8 cellular contexts compared by ENCODE assay signal in genomic region chrX:74925210-74926088, GRCh38. TPM values are rescaled to one million over a fixed set of nuclear protein-coding genes. Genes with fewer than 3 reads are reported as not detected.
DNase-seq lines count a peak whose midpoint lies in the region; ATAC-seq, FAIRE-seq and TF ChIP-seq lines count a peak whose summit lies in the region.
"Had no signal": no experiment of that assay in that cellular context is flagged by ENCODE, and none has a peak within 500 bp of the region (broad histone marks: within the 10 kb centered on the region; RNA-seq: fewer than 3 reads in every experiment).

NEXMIF (minus strand) TSS chrX:74925452.

- DNase-seq in GM12892 (ENCODE audit: insufficient read length) (peak; percentile 34), M059J (ENCODE audit: low read depth) (peak; percentile 7), Right ventricle myocardium superior (peak; percentile 41), prostate gland (ENCODE audit: low spot score) (peak; percentile 19), AML-193 (lab: John Stamatoyannopoulos, UW) (no peak)

- H3K4me3 ChIP-seq in prostate gland: peak within 1 kb of the TSS; percentile 39 to 43

- no peaks in the 10 kb centered on the region for H3K4me1 Mint-ChIP-seq in activated T-helper 17 cell treated with anti-CD3 and anti-CD28 coated beads, Interleukin-2, amount 50 U/mL, for 72 hours

- H3K36me3 ChIP-seq in prostate gland: no peaks in the 10 kb centered on the region

- intact Hi-C loops in Right ventricle myocardium superior (cut with DNase I): no loop called here
- intact Hi-C loops in prostate gland (cut with DNase I): loop anchor here (10.0 kb wide), 3 partner anchors 229 to 599 kb away; partner anchors contain the start of genes ABCB7, RLIM and ZDHHC15

- ATAC-seq in GM21717 (IDR thresholded peaks at IDR 0.05; ENCODE audit: unreplicated experiment): peak; percentile 56
- peak; percentile 65 for ATAC-seq in activated T-helper 17 cell treated with anti-CD3 and anti-CD28 coated beads, Interleukin-2, amount 50 U/mL, for 72 hours (replicated peaks)
- peak; percentile 90 for ATAC-seq in Right ventricle myocardium superior (ENCODE audit: poor library complexity)

- peak within 1 kb of the TSS; percentile 78 for H3K27ac Mint-ChIP-seq in activated T-helper 17 cell treated with anti-CD3 and anti-CD28 coated beads, Interleukin-2, amount 50 U/mL, for 72 hours

- H3K4me3 Mint-ChIP-seq in activated T-helper 17 cell treated with anti-CD3 and anti-CD28 coated beads, Interleukin-2, amount 50 U/mL, for 72 hours: peak within 1 kb of the TSS; percentile 88

- peaks cover 10% of the 10 kb centered on the region for H3K27me3 Mint-ChIP-seq in activated T-helper 17 cell treated with anti-CD3 and anti-CD28 coated beads, Interleukin-2, amount 50 U/mL, for 72 hours

- WGBS in prostate gland: 2% methylated on average over 31 of the region's 50 CpGs

- H3K9me3 Mint-ChIP-seq in activated T-helper 17 cell treated with anti-CD3 and anti-CD28 coated beads, Interleukin-2, amount 50 U/mL, for 72 hours: no peaks in the 10 kb centered on the region

- H3K4me1 ChIP-seq in prostate gland (replicated peaks): no peaks in the 10 kb centered on the region

- H3K9me3 ChIP-seq in prostate gland: no peaks in the 10 kb centered on the region

- FAIRE-seq in GM12892 (lab: Jason Lieb, UNC): no peak
- FAIRE-seq: colon had no signal

- no peak for TF ChIP-seq CTCF in prostate gland (IDR thresholded peaks at IDR 0.05)

- H3K36me3 Mint-ChIP-seq in activated T-helper 17 cell treated with anti-CD3 and anti-CD28 coated beads, Interleukin-2, amount 50 U/mL, for 72 hours (ENCODE audit: low read depth): no peaks in the 10 kb centered on the region

- peak within 1 kb of the TSS; percentile 78 to 82 for H3K27ac ChIP-seq in prostate gland

- TF ChIP-seq POLR2A in GM12892 (IDR thresholded peaks at IDR 0.05; ENCODE audit: low read depth, low read length) (peak; percentile 15; the same call in 1 of the 2 replicates), prostate gland (IDR thresholded peaks at IDR 0.05) (no peak)

- H3K27me3 ChIP-seq in prostate gland (replicated peaks; ENCODE audit: insufficient read depth): no peaks in the 10 kb centered on the region

RNA-seq across cellular contexts. Expression of gene NEXMIF, which starts in this region (rescaled TPM):
- polyA plus RNA-seq in GM12892 (2012; ENCODE audit: missing spikeins): 3.5 TPM
- not detected in 2 replicates for total RNA-seq in M059J (2014; rRNA removed; shearing (Covaris generic))
- total RNA-seq in activated T-helper 17 cell treated with anti-CD3 and anti-CD28 coated beads, Interleukin-2, amount 50 U/mL, for 72 hours: 1 to 10 TPM in 1 of 2 donors, under 1 TPM in 1; 0.24 to 2.8 TPM
- total RNA-seq in Right ventricle myocardium superior (0.16 TPM), prostate gland (1 to 10 TPM; 1.2 to 4.7 TPM)

Comparison
In these comparisons a context has a peak if more than half of its experiments do, and no peak if none do; other contexts are left out.
1. Peak in DNase-seq in M059J; RNA of the gene not detected or under 1 TPM.
2. Peak in DNase-seq and ATAC-seq in Right ventricle myocardium superior; RNA of the gene not detected or under 1 TPM.
3. DNase-seq: peak in GM12892 (single experiment) and prostate gland (single experiment); none in AML-193 (0 of 2).
4. Peak in every context shown above with its lines, with median percentiles within 50 percentile points of each other: ATAC-seq.